Comparison of ENCODE assay signal across 8 cellular contexts in genomic region chr15:67456677-67457529, GRCh38.
DNase-seq lines count a peak whose midpoint lies in the region; ATAC-seq and TF ChIP-seq lines count a peak whose summit lies in the region.

No MANE protein-coding gene starts in this region.

- no peak overlapping the region for H3K4me3 ChIP-seq in Jurkat, Clone E6-1 (ENCODE audit: low read length)
- H3K4me3 ChIP-seq in esophagus squamous epithelium: no peak overlapping the region

- no peak overlapping the region for H3K27ac Mint-ChIP-seq in natural killer cell
- no peak overlapping the region for H3K27ac Mint-ChIP-seq in stimulated activated memory B cell treated with anti-CD40 and anti-IgM and Interleukin-4, amounts not matched to agents 10 μg/mL and 1 μg/mL and 100 μg/mL, for 72 hours

- WGBS in esophagus squamous epithelium, 2 donors: 31 to 32% methylated on average over 8 of the region's 8 CpGs

- H3K36me3 Mint-ChIP-seq in natural killer cell: no peaks in the 10 kb centered on the region
- peaks cover 6% of the 10 kb centered on the region for H3K36me3 Mint-ChIP-seq in stimulated activated memory B cell treated with anti-CD40 and anti-IgM and Interleukin-4, amounts not matched to agents 10 μg/mL and 1 μg/mL and 100 μg/mL, for 72 hours

- no peaks in the 10 kb centered on the region for H3K9me3 ChIP-seq in esophagus squamous epithelium

- H3K27me3 Mint-ChIP-seq in natural killer cell (ENCODE audit: low read depth in 2 of 2): peaks cover 0 to 3% of the 10 kb centered on the region in 2 donors
- no peaks in the 10 kb centered on the region for H3K27me3 Mint-ChIP-seq in stimulated activated memory B cell treated with anti-CD40 and anti-IgM and Interleukin-4, amounts not matched to agents 10 μg/mL and 1 μg/mL and 100 μg/mL, for 72 hours

- no peaks in the 10 kb centered on the region for H3K9me3 Mint-ChIP-seq in natural killer cell
- no peaks in the 10 kb centered on the region for H3K9me3 Mint-ChIP-seq in stimulated activated memory B cell treated with anti-CD40 and anti-IgM and Interleukin-4, amounts not matched to agents 10 μg/mL and 1 μg/mL and 100 μg/mL, for 72 hours

- peaks cover 0 to 5% of the 10 kb centered on the region in 2 donors for H3K4me1 Mint-ChIP-seq in natural killer cell
- no peaks in the 10 kb centered on the region for H3K4me1 Mint-ChIP-seq in stimulated activated memory B cell treated with anti-CD40 and anti-IgM and Interleukin-4, amounts not matched to agents 10 μg/mL and 1 μg/mL and 100 μg/mL, for 72 hours

- intact Hi-C loops in esophagus squamous epithelium (cut with DNase I) (no loop called here), natural killer cell (cut with micrococcal nuclease) (loop anchor here (1.0 kb wide), 1 partner anchor 379 kb away; no protein-coding TSS in a partner anchor)

- H3K27me3 ChIP-seq in esophagus squamous epithelium: no peaks in the 10 kb centered on the region

- no peak overlapping the region for H3K27ac ChIP-seq in esophagus squamous epithelium

- peak; percentile 89 to 99 (median 94) for ATAC-seq in natural killer cell
- peak; percentile 82 for ATAC-seq in stimulated activated memory B cell treated with anti-CD40 and anti-IgM and Interleukin-4, amounts not matched to agents 10 μg/mL and 1 μg/mL and 100 μg/mL, for 72 hours
- ATAC-seq in HG02885 (IDR thresholded peaks at IDR 0.05; ENCODE audit: poor library complexity, unreplicated experiment): no peak

- H3K4me1 ChIP-seq in esophagus squamous epithelium: peaks cover 0 to 26% (median 0%) of the 10 kb centered on the region in 3 donors

- TF ChIP-seq POLR2A in esophagus squamous epithelium (IDR thresholded peaks at IDR 0.05): no peak

- TF ChIP-seq CTCF in esophagus squamous epithelium (IDR thresholded peaks at IDR 0.05): peak; percentile 76 to 90 (median 85)
- TF ChIP-seq CTCF in natural killer cell (IDR thresholded peaks at IDR 0.05): peak; percentile 95

- H3K36me3 ChIP-seq in esophagus squamous epithelium: peaks cover 0 to 8% (median 0%) of the 10 kb centered on the region in 3 donors

- DNase-seq in EL (peak; percentile 71), OCI-M2 (lab: John Stamatoyannopoulos, UW; ENCODE audit: unreplicated experiment) (peak; percentile 38), activated T-cell treated with anti-CD3 and anti-CD28 coated beads for 4 hours (peak; percentile 84), esophagus squamous epithelium (lab: John Stamatoyannopoulos, UW) (peak; percentile 2), natural killer cell (peak; percentile 71)
- peak; percentile 64 for DNase-seq in Jurkat, Clone E6-1 (ENCODE audit: low read depth, low spot score)

- H3K4me3 Mint-ChIP-seq in natural killer cell: no peak overlapping the region
- no peak overlapping the region for H3K4me3 Mint-ChIP-seq in stimulated activated memory B cell treated with anti-CD40 and anti-IgM and Interleukin-4, amounts not matched to agents 10 μg/mL and 1 μg/mL and 100 μg/mL, for 72 hours

Comparison
In these comparisons a context has a peak if more than half of its experiments do, and no peak if none do; other contexts are left out.
1. DNase-seq: peak in every context shown above with its lines; median percentile 84 in activated T-cell treated with anti-CD3 and anti-CD28 coated beads for 4 hours; 71 in EL; 71 in natural killer cell; 64 in Jurkat, Clone E6-1; 38 in OCI-M2; 2 in esophagus squamous epithelium.